In genomic region chr15:70249616-70250015, GRCh38 we compare ENCODE assay signal across 21 cellular contexts.
"Had no signal": no experiment of that assay in that cellular context is flagged by ENCODE, and none has a peak within 500 bp of the region (broad histone marks: within the 10 kb centered on the region; RNA-seq: fewer than 3 reads in every experiment).

No MANE protein-coding gene starts in this region.

- ATAC-seq: esophagus mucosa; left cardiac atrium; left ventricle myocardium superior; naive thymus-derived CD4-positive, alpha-beta T cell; stimulated activated memory B cell treated with anti-CD40 and anti-IgM and Interleukin-4, amounts not matched to agents 10 μg/mL and 1 μg/mL and 100 μg/mL, for 72 hours; upper lobe of right lung had no signal

- H3K27me3 Mint-ChIP-seq: stimulated activated memory B cell treated with anti-CD40 and anti-IgM and Interleukin-4, amounts not matched to agents 10 μg/mL and 1 μg/mL and 100 μg/mL, for 72 hours had no signal

- H3K36me3 ChIP-seq: ovary, tibial nerve, upper lobe of right lung, vagina had no signal

- H3K9me3 ChIP-seq: ovary, tibial nerve, upper lobe of right lung, vagina had no signal

- DNase-seq: cortex of kidney; effector memory CD4-positive, alpha-beta T cell; immature natural killer cell; kidney; left cardiac atrium; left ventricle myocardium superior; mesendoderm; naive thymus-derived CD4-positive, alpha-beta T cell; nephron progenitor cell; right cardiac atrium; stimulated activated CD4-positive, alpha-beta T cell treated with anti-CD3 and anti-CD28 coated beads, Interleukin-15, amount 100 ng/mL, for 24 hours; stimulated activated CD4-positive, alpha-beta T cell treated with anti-CD3 and anti-CD28 coated beads, Interleukin-1b, Interleukin-23, amount 100 ng/mL, for 48 hours; stimulated activated CD4-positive, alpha-beta T cell treated with anti-CD3 and anti-CD28 coated beads, Interleukin-4, amount 100 ng/mL, for 24 hours had no signal

- H3K36me3 Mint-ChIP-seq: immature natural killer cell; naive thymus-derived CD4-positive, alpha-beta T cell; stimulated activated memory B cell treated with anti-CD40 and anti-IgM and Interleukin-4, amounts not matched to agents 10 μg/mL and 1 μg/mL and 100 μg/mL, for 72 hours had no signal

- H3K27ac Mint-ChIP-seq: immature natural killer cell; nephron progenitor cell; progenitor cell of endocrine pancreas; stimulated activated memory B cell treated with anti-CD40 and anti-IgM and Interleukin-4, amounts not matched to agents 10 μg/mL and 1 μg/mL and 100 μg/mL, for 72 hours; stimulated activated naive CD8-positive, alpha-beta T cell treated with anti-CD3 and anti-CD28 coated beads, Interleukin-15, Interleukin-2, amounts not matched to agents 100 ng/mL and 50 ng/mL, for 24 hours had no signal

- H3K4me3 Mint-ChIP-seq: immature natural killer cell; naive thymus-derived CD4-positive, alpha-beta T cell; nephron progenitor cell; stimulated activated memory B cell treated with anti-CD40 and anti-IgM and Interleukin-4, amounts not matched to agents 10 μg/mL and 1 μg/mL and 100 μg/mL, for 72 hours; stimulated activated naive CD8-positive, alpha-beta T cell treated with anti-CD3 and anti-CD28 coated beads, Interleukin-15, Interleukin-2, amounts not matched to agents 100 ng/mL and 50 ng/mL, for 24 hours had no signal

- H3K27ac ChIP-seq: tibial nerve, upper lobe of right lung, vagina had no signal

- H3K27me3 ChIP-seq: ovary, tibial nerve, upper lobe of right lung, vagina had no signal

- H3K4me3 ChIP-seq: ovary, tibial nerve, upper lobe of right lung, vagina had no signal
